Comparison of ENCODE assay signal across 23 cellular contexts in the genomic region with DNA sequence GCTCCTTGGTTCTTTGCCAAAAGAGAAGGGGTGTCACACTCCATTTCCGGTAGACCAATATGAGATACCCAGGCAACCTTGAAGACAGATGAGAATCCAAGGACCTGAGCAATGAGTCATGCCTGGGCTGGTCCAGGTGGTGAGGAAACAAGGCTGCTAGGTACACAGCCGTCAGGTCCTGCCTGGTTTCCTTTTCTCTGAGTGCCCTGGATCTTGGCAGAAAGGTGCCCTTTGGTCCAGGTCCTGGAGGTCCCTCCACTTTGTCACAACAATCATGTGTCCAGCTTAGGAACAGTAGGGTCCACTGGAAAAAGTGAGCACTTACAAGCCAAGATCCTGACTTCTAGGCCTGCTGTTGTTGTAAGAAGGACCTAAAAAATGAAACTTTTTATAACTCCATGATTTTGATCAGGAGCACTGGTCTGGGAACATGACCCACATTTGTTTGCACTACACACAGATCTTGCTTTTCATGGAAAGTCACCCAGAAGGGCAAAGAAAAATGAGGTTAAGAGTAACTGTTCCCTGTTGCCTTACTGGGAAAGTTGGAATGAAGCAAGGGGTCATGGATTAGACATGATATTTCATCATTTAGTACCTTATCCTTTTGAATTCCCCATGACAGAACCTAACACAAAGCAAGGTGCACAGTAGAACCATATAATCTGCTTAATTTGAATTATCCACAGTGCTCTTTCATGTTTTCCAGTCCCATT.
"Had no signal": no experiment of that assay in that cellular context is flagged by ENCODE, and none has a peak within 500 bp of the region (broad histone marks: within the 10 kb centered on the region; RNA-seq: fewer than 3 reads in every experiment).

No MANE protein-coding gene starts in this region.

- H3K36me3 ChIP-seq: cardiac muscle cell, neural progenitor cell, prostate gland, thoracic aorta had no signal

- H3K4me3 ChIP-seq: cardiac muscle cell, lung, neural progenitor cell, prostate gland, thoracic aorta had no signal

- DNase-seq: activated B cell treated with CpG ODN at 0.5 μM for 24 hours; activated CD4-positive, alpha-beta T cell treated with anti-CD3 and anti-CD28 coated beads for 36 hours; activated CD4-positive, alpha-beta T cell treated with anti-CD3 and anti-CD28 coated beads, Interleukin-2, amount 50 U/mL, for 48 hours; activated CD8-positive, alpha-beta memory T cell treated with anti-CD3 and anti-CD28 coated beads, Interleukin-2, amount 50 U/mL, for 48 hours; activated naive CD4-positive, alpha-beta T cell treated with Interleukin-2 at 50 U/mL for 16 hours; activated naive CD8-positive, alpha-beta T cell treated with anti-CD3 and anti-CD28 coated beads, Interleukin-2, amount 10 ng/mL, durations not matched to agents 7 days and 5 days; activated T-cell treated with anti-CD3 and anti-CD28 coated beads, Interleukin-2, amount 50 U/mL, for 4 hours; amniotic stem cell; cortex of kidney; erythroblast; foreskin melanocyte; hippocampal formation; left colon; naive thymus-derived CD8-positive, alpha-beta T cell; stimulated activated CD4-positive, alpha-beta T cell treated with anti-CD3 and anti-CD28 coated beads, Interleukin-4, amount 100 ng/mL, for 24 hours; stimulated activated naive CD4-positive, alpha-beta T cell treated with Interleukin-2 at 50 U/mL for 16 hours; SW 1271; T-helper 17 cell had no signal

- ATAC-seq: activated CD4-positive, alpha-beta T cell treated with anti-CD3 and anti-CD28 coated beads for 36 hours; activated T-cell treated with anti-CD3 and anti-CD28 coated beads, Interleukin-2, amount 50 U/mL, for 4 hours; left colon; naive thymus-derived CD8-positive, alpha-beta T cell; T-helper 17 cell had no signal

- H3K9ac ChIP-seq: neural progenitor cell had no signal

- H3K4me2 ChIP-seq: neural progenitor cell had no signal

- H3K27me3 ChIP-seq: cardiac muscle cell, neural progenitor cell had no signal

- H3K27ac ChIP-seq: cardiac muscle cell, neural progenitor cell, prostate gland, thoracic aorta had no signal

- H2AFZ ChIP-seq: neural progenitor cell had no signal

- H3K9me3 ChIP-seq: prostate gland, thoracic aorta had no signal

- H3K4me1 ChIP-seq: prostate gland had no signal
